ENCODE assay signal across 1 cellular context in the genomic region with DNA sequence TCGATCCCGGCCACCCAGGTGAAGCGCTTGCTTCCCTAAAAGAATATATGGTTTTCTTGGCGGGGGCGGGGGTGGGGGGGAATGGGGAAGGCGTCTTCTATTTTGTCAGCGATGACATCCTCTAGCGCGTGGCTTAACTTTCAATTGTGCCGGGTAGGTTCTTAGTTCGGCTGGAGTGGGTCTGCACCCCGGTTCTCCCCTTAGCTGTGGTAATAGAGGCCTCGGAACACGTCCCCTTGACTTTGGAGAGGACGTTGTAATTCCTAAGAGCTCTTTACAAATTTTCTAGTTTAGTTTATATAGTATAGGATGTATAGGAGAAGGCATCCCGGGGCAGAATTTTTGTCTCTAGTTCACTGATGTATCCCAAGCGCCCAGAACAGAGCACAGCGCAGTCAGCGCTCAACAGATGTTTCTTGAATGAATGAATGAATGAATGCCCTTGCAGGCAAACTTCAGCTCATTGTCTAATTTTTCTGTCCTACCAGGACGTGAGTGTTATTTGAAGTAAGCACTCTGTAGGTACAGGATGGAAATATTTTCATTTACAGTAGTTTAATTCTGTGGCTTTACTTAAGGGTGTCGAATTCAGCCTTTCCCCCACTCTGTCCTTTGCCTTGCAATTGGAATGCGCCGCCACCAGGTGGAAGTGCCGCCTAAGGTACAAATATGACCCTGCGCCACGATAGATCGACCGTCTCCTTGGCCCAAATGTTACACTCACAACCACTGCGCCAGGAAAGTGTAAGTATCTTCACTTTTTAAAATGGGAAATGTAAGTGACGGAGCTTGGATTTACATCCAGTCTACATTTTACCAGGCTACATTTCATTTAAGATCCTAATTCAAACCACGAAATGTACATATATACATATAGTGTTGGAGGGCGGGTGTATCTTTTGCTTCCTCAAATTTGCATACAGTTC.
A peak's percentile ranks its signal among the peaks of the same experiment; 100 is the strongest.
TF ChIP-seq lines count a peak whose summit lies in the region.

No MANE protein-coding gene starts in this region.

TF ChIP-seq in GM12878, 131 proteins besides CTCF, POLR2A, EP300 and RAD21 (continued from another document):
- TF ChIP-seq, protein P1, sequence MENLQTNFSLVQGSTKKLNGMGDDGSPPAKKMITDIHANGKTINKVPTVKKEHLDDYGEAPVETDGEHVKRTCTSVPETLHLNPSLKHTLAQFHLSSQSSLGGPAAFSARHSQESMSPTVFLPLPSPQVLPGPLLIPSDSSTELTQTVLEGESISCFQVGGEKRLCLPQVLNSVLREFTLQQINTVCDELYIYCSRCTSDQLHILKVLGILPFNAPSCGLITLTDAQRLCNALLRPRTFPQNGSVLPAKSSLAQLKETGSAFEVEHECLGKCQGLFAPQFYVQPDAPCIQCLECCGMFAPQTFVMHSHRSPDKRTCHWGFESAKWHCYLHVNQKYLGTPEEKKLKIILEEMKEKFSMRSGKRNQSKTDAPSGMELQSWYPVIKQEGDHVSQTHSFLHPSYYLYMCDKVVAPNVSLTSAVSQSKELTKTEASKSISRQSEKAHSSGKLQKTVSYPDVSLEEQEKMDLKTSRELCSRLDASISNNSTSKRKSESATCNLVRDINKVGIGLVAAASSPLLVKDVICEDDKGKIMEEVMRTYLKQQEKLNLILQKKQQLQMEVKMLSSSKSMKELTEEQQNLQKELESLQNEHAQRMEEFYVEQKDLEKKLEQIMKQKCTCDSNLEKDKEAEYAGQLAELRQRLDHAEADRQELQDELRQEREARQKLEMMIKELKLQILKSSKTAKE (IDR thresholded peaks at IDR 0.05; ENCODE audit: low read depth, poor library complexity, severe bottlenecking) = peak; percentile 49
- TF ChIP-seq SUZ12 (IDR thresholded peaks at IDR 0.05; ENCODE audit: unreplicated experiment) (no peak), NR2C2 (IDR thresholded peaks at IDR 0.05; ENCODE audit: borderline replicate concordance, control insufficient read depth, insufficient read length, low read depth) (no peak), GATAD2B (conservative IDR thresholded peaks at IDR 0.05; ENCODE audit: low read depth) (no peak), RUNX3 (IDR thresholded peaks at IDR 0.05; ENCODE audit: low read length) (0 out of 2 replicates have a peak, but pooled peaks have one; percentile 12), BCL11A (IDR thresholded peaks at IDR 0.05; ENCODE audit: low read depth, low read length) (no peak), ZNF24 (IDR thresholded peaks at IDR 0.05) (peak; percentile 98), TCF12 (IDR thresholded peaks at IDR 0.05; ENCODE audit: low read depth, low read length) (no peak), TBL1XR1 (IDR thresholded peaks at IDR 0.05; ENCODE audit: low read depth, low read length) (0 out of 2 replicates have a peak, but pooled peaks have one; percentile 30), JUND (IDR thresholded peaks at IDR 0.05; ENCODE audit: low read depth, low read length) (no peak), LARP7 (IDR thresholded peaks at IDR 0.05) (no peak), POU2F2 (IDR thresholded peaks at IDR 0.05; ENCODE audit: borderline replicate concordance, low read depth, low read length) (peak; percentile 76; the same call in 1 of the 3 replicates), CBX5 (IDR thresholded peaks at IDR 0.05; ENCODE audit: low read depth) (0 out of 2 replicates have a peak, but pooled peaks have one; percentile 38), SREBF2 (IDR thresholded peaks at IDR 0.05; ENCODE audit: low read length) (no peak), RBBP5 (conservative IDR thresholded peaks at IDR 0.05) (no peak), CBFB (IDR thresholded peaks at IDR 0.05; ENCODE audit: low read depth) (no peak), SMC3 (IDR thresholded peaks at IDR 0.05; ENCODE audit: borderline replicate concordance, low read length) (peak; percentile 90), EGR1 (IDR thresholded peaks at IDR 0.05; ENCODE audit: borderline replicate concordance in 1 of 2, low read depth in 2 of 2, low read length in 2 of 2) (0 out of 3 replicates have a peak, but pooled peaks of 1 of the 2 experiments have one; percentile 26), BRCA1 (IDR thresholded peaks at IDR 0.05; ENCODE audit: low read depth, low read length) (no peak), PML (IDR thresholded peaks at IDR 0.05; ENCODE audit: low read length) (no peak), NFXL1 (IDR thresholded peaks at IDR 0.05; ENCODE audit: borderline replicate concordance) (no peak), MEF2B (IDR thresholded peaks at IDR 0.05; ENCODE audit: partially characterized antibody, poor library complexity, severe bottlenecking) (no peak), MYB (IDR thresholded peaks at IDR 0.05; ENCODE audit: borderline replicate concordance, low read depth, low read length) (no peak), NBN (IDR thresholded peaks at IDR 0.05) (0 out of 2 replicates have a peak, but pooled peaks have one; percentile 16), CHD4 (IDR thresholded peaks at IDR 0.05) (no peak), HCFC1 (IDR thresholded peaks at IDR 0.05; ENCODE audit: low read length) (no peak), JUNB (IDR thresholded peaks at IDR 0.05) (no peak), SRF (IDR thresholded peaks at IDR 0.05; ENCODE audit: low read depth in 2 of 2, low read length in 2 of 2) (no peak), SMARCA5 (IDR thresholded peaks at IDR 0.05) (peak; percentile 83; the same call in 1 of the 2 replicates), YY1 (IDR thresholded peaks at IDR 0.05; ENCODE audit: low read depth, low read length) (peak; percentile 68; the same call in 1 of the 2 replicates), FOXM1 (IDR thresholded peaks at IDR 0.05; ENCODE audit: low read depth, low read length) (peak; percentile 53; the same call in 1 of the 2 replicates), CEBPB (IDR thresholded peaks at IDR 0.05; ENCODE audit: borderline replicate concordance in 1 of 2, low read depth in 2 of 2, low read length in 2 of 2) (no peak), ZNF217 (IDR thresholded peaks at IDR 0.05) (0 out of 2 replicates have a peak, but pooled peaks have one; percentile 5), BHLHE40 (IDR thresholded peaks at IDR 0.05; ENCODE audit: borderline replicate concordance in 1 of 2, low read depth in 2 of 2, low read length in 1 of 2) (0 out of 4 replicates have a peak, but pooled peaks of 1 of the 2 experiments have one; percentile 20), YBX1 (IDR thresholded peaks at IDR 0.05) (no peak), CHD2 (IDR thresholded peaks at IDR 0.05; ENCODE audit: borderline replicate concordance, low read depth, low read length) (no peak)
- TF ChIP-seq, protein P2, sequence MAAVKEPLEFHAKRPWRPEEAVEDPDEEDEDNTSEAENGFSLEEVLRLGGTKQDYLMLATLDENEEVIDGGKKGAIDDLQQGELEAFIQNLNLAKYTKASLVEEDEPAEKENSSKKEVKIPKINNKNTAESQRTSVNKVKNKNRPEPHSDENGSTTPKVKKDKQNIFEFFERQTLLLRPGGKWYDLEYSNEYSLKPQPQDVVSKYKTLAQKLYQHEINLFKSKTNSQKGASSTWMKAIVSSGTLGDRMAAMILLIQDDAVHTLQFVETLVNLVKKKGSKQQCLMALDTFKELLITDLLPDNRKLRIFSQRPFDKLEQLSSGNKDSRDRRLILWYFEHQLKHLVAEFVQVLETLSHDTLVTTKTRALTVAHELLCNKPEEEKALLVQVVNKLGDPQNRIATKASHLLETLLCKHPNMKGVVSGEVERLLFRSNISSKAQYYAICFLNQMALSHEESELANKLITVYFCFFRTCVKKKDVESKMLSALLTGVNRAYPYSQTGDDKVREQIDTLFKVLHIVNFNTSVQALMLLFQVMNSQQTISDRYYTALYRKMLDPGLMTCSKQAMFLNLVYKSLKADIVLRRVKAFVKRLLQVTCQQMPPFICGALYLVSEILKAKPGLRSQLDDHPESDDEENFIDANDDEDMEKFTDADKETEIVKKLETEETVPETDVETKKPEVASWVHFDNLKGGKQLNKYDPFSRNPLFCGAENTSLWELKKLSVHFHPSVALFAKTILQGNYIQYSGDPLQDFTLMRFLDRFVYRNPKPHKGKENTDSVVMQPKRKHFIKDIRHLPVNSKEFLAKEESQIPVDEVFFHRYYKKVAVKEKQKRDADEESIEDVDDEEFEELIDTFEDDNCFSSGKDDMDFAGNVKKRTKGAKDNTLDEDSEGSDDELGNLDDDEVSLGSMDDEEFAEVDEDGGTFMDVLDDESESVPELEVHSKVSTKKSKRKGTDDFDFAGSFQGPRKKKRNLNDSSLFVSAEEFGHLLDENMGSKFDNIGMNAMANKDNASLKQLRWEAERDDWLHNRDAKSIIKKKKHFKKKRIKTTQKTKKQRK (IDR thresholded peaks at IDR 0.05; ENCODE audit: low read depth, low read length) = no peak
- TF ChIP-seq, protein P3, sequence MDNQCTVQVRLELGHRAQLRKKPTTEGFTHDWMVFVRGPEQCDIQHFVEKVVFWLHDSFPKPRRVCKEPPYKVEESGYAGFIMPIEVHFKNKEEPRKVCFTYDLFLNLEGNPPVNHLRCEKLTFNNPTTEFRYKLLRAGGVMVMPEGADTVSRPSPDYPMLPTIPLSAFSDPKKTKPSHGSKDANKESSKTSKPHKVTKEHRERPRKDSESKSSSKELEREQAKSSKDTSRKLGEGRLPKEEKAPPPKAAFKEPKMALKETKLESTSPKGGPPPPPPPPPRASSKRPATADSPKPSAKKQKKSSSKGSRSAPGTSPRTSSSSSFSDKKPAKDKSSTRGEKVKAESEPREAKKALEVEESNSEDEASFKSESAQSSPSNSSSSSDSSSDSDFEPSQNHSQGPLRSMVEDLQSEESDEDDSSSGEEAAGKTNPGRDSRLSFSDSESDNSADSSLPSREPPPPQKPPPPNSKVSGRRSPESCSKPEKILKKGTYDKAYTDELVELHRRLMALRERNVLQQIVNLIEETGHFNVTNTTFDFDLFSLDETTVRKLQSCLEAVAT (IDR thresholded peaks at IDR 0.05) = peak; percentile 54; the same call in 1 of the 2 replicates
- TF ChIP-seq, protein P4, sequence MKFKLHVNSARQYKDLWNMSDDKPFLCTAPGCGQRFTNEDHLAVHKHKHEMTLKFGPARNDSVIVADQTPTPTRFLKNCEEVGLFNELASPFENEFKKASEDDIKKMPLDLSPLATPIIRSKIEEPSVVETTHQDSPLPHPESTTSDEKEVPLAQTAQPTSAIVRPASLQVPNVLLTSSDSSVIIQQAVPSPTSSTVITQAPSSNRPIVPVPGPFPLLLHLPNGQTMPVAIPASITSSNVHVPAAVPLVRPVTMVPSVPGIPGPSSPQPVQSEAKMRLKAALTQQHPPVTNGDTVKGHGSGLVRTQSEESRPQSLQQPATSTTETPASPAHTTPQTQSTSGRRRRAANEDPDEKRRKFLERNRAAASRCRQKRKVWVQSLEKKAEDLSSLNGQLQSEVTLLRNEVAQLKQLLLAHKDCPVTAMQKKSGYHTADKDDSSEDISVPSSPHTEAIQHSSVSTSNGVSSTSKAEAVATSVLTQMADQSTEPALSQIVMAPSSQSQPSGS (IDR thresholded peaks at IDR 0.05; ENCODE audit: low read length) = 0 out of 2 replicates have a peak, but pooled peaks have one; percentile 36
- TF ChIP-seq, protein P5, sequence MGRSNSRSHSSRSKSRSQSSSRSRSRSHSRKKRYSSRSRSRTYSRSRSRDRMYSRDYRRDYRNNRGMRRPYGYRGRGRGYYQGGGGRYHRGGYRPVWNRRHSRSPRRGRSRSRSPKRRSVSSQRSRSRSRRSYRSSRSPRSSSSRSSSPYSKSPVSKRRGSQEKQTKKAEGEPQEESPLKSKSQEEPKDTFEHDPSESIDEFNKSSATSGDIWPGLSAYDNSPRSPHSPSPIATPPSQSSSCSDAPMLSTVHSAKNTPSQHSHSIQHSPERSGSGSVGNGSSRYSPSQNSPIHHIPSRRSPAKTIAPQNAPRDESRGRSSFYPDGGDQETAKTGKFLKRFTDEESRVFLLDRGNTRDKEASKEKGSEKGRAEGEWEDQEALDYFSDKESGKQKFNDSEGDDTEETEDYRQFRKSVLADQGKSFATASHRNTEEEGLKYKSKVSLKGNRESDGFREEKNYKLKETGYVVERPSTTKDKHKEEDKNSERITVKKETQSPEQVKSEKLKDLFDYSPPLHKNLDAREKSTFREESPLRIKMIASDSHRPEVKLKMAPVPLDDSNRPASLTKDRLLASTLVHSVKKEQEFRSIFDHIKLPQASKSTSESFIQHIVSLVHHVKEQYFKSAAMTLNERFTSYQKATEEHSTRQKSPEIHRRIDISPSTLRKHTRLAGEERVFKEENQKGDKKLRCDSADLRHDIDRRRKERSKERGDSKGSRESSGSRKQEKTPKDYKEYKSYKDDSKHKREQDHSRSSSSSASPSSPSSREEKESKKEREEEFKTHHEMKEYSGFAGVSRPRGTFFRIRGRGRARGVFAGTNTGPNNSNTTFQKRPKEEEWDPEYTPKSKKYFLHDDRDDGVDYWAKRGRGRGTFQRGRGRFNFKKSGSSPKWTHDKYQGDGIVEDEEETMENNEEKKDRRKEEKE (IDR thresholded peaks at IDR 0.05) = no peak
- TF ChIP-seq, protein P6, sequence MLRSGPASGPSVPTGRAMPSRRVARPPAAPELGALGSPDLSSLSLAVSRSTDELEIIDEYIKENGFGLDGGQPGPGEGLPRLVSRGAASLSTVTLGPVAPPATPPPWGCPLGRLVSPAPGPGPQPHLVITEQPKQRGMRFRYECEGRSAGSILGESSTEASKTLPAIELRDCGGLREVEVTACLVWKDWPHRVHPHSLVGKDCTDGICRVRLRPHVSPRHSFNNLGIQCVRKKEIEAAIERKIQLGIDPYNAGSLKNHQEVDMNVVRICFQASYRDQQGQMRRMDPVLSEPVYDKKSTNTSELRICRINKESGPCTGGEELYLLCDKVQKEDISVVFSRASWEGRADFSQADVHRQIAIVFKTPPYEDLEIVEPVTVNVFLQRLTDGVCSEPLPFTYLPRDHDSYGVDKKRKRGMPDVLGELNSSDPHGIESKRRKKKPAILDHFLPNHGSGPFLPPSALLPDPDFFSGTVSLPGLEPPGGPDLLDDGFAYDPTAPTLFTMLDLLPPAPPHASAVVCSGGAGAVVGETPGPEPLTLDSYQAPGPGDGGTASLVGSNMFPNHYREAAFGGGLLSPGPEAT (IDR thresholded peaks at IDR 0.05; ENCODE audit: low read depth) = no peak
TF ChIP-seq in GM12878: peak in this region for 16.
